ENCODE assay signal across 18 cellular contexts in the genomic region with DNA sequence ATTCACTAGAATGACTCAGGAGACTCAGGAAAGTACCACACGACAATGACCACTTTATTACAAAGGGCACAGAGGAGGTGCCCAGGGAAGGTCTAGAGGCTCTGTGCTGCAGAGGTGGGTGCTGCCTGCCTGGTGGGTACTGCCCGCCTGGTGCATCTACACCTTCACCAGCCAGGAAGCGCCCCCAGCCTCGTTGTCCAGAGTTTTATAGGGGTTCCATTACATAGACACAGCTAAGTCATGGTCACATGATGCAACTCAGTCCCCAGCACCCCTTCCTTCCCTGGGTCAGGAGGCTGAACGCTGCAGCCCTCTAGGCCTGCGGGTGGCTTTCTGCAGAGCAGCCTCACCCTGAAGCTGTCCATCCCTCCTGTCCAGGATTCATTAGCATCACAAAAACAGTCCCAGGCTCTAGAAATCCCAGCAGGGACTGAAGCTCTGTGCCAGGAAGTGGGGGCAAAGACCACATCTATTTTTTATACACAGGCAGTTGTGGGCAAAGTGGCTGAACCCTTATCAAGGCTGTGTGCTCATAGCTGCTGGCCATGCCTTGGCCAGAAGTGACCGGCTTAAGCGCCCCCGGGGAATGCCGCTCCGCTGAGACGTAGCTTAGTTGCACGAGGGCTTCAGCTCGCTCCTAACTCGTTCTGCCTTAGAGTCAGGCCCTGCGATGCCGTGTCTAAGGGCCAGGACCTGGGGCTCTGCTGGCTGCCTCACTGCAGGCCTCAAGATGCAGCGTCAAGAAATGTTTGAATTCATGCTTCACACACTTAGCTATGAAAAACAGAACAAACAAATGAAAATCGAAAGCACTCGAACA.
DNase-seq lines count a peak whose midpoint lies in the region; ATAC-seq and TF ChIP-seq lines count a peak whose summit lies in the region.
"Had no signal": no experiment of that assay in that cellular context is flagged by ENCODE, and none has a peak within 500 bp of the region (broad histone marks: within the 10 kb centered on the region; RNA-seq: fewer than 3 reads in every experiment).

No MANE protein-coding gene starts in this region.

- WGBS in heart left ventricle, 4 donors = 81 to 89% (median 87%) methylated on average over 20 of the region's 20 CpGs

- no TSS peak for BruUV-seq in MCF 10A (replicated peaks; lab: Mats Ljungman, UMichigan)

- H3K27ac ChIP-seq in heart left ventricle = no peak overlapping the region
- no peak overlapping the region for H3K27ac ChIP-seq in RWPE2 (ENCODE audit: poor library complexity, severe bottlenecking)

- H3K9me3 ChIP-seq in heart left ventricle (no peaks in the 10 kb centered on the region), RWPE2 (ENCODE audit: severe bottlenecking) (no peaks in the 10 kb centered on the region)
- H3K9me3 ChIP-seq: HAP-1 had no signal

- TF ChIP-seq POLR2A in heart left ventricle (IDR thresholded peaks at IDR 0.05) = no peak

- ATAC-seq in heart left ventricle (no peak), RWPE2 (ENCODE audit: low read depth) (no peak), GM21528 (IDR thresholded peaks at IDR 0.05; ENCODE audit: low FRiP score, unreplicated experiment) (no peak)
- ATAC-seq: CD8-positive, alpha-beta T cell; HepG2 had no signal

- H3K27ac Mint-ChIP-seq in type B pancreatic cell = no peak overlapping the region
- no peak overlapping the region for H3K27ac Mint-ChIP-seq in MCF 10A (ENCODE audit: low read depth, unreplicated experiment)
- H3K27ac Mint-ChIP-seq: B cell; CD14-positive monocyte; CD8-positive, alpha-beta T cell had no signal

- H3K36me3 ChIP-seq in heart left ventricle (no peaks in the 10 kb centered on the region), RWPE2 (ENCODE audit: low read depth) (no peaks in the 10 kb centered on the region)
- H3K36me3 ChIP-seq: HAP-1 had no signal

- H3K4me3 Mint-ChIP-seq in type B pancreatic cell = no peak overlapping the region
- H3K4me3 Mint-ChIP-seq in MCF 10A (ENCODE audit: unreplicated experiment) = no peak overlapping the region
- H3K4me3 Mint-ChIP-seq: B cell; CD14-positive monocyte; CD8-positive, alpha-beta T cell had no signal

- no peak overlapping the region for H3K4me3 ChIP-seq in heart left ventricle
- H3K4me3 ChIP-seq in RWPE2 (ENCODE audit: severe bottlenecking) = no peak overlapping the region
- H3K4me3 ChIP-seq: HAP-1 had no signal

- H3K36me3 Mint-ChIP-seq in type B pancreatic cell (no peaks in the 10 kb centered on the region), MCF 10A (ENCODE audit: insufficient read depth, unreplicated experiment) (no peaks in the 10 kb centered on the region)
- H3K36me3 Mint-ChIP-seq: CD14-positive monocyte; CD8-positive, alpha-beta T cell had no signal

- peaks cover 24% of the 10 kb centered on the region for H3K27me3 Mint-ChIP-seq in type B pancreatic cell
- no peaks in the 10 kb centered on the region for H3K27me3 Mint-ChIP-seq in MCF 10A (ENCODE audit: insufficient read depth, unreplicated experiment)
- H3K27me3 Mint-ChIP-seq: B cell had no signal

- CTCF ChIA-PET in MCF 10A (lab: Yijun Ruan, JAX) = no interaction called here

- H3K4me1 ChIP-seq in heart left ventricle = no peaks in the 10 kb centered on the region
- H3K4me1 ChIP-seq in RWPE2 (ENCODE audit: insufficient read depth, poor library complexity, severe bottlenecking) = no peaks in the 10 kb centered on the region
- H3K4me1 ChIP-seq: HAP-1 had no signal

- H3K9me3 Mint-ChIP-seq in type B pancreatic cell (no peaks in the 10 kb centered on the region), MCF 10A (ENCODE audit: unreplicated experiment) (peaks cover under 1% of the 10 kb centered on the region)
- H3K9me3 Mint-ChIP-seq: CD8-positive, alpha-beta T cell had no signal

- intact Hi-C loops in cardiac septum (cut with DNase I) (loop anchor here (10.0 kb wide), 1 partner anchor 160 kb away; no protein-coding TSS in a partner anchor), heart left ventricle (cut with DNase I) (no loop called here), MCF 10A (cut with micrococcal nuclease) (no loop called here)

- no peaks in the 10 kb centered on the region for H3K27me3 ChIP-seq in heart left ventricle
- no peaks in the 10 kb centered on the region for H3K27me3 ChIP-seq in RWPE2 (ENCODE audit: insufficient read depth, poor library complexity, severe bottlenecking)

- POLR2A ChIA-PET in MCF 10A (lab: Yijun Ruan, JAX) = no interaction called here

- H3K4me1 Mint-ChIP-seq in type B pancreatic cell (ENCODE audit: unreplicated experiment) (no peaks in the 10 kb centered on the region), MCF 10A (ENCODE audit: insufficient read depth, unreplicated experiment) (no peaks in the 10 kb centered on the region)
- H3K4me1 Mint-ChIP-seq: B cell, CD14-positive monocyte had no signal

- DNase-seq in cardiac septum (ENCODE audit: low spot score) (peak; percentile 66), heart left ventricle (no peak), RWPE2 (ENCODE audit: low spot score) (peak; percentile 13), mesenteric fat pad (ENCODE audit: low spot score) (peak; percentile 79), type B pancreatic cell (ENCODE audit: extremely low spot score, unreplicated experiment) (peak; percentile 44), MCF 10A (ENCODE audit: unreplicated experiment) (no peak)
- DNase-seq in effector CD4-positive, alpha-beta T cell = no peak
- DNase-seq: CD8-positive, alpha-beta T cell; COR-L47; DMS153; DMS79 treated with DMSO at 0.1 percent for 48 hours; EL; GDM1 had no signal

- TF ChIP-seq CTCF in heart left ventricle (IDR thresholded peaks at IDR 0.05) (no peak), RWPE2 (IDR thresholded peaks at IDR 0.05; ENCODE audit: poor library complexity, severe bottlenecking) (no peak), type B pancreatic cell (conservative IDR thresholded peaks at IDR 0.05) (no peak), MCF 10A (IDR thresholded peaks at IDR 0.05; ENCODE audit: unreplicated experiment) (no peak)

Comparison
In these comparisons a context has a peak if more than half of its experiments do, and no peak if none do; other contexts are left out.
1. DNase-seq: peak in cardiac septum (single experiment), RWPE2 (single experiment), mesenteric fat pad (single experiment) and type B pancreatic cell (single experiment); none in heart left ventricle (0 of 5), effector CD4-positive, alpha-beta T cell (single experiment) and MCF 10A (single experiment).